Comparison of ENCODE assay signal across 7 cellular contexts in genomic region chr1:203769505-203770343, GRCh38. TPM values are rescaled to one million over a fixed set of nuclear protein-coding genes. Genes with fewer than 3 reads are reported as not detected.
A peak's percentile ranks its signal among the peaks of the same experiment; 100 is the strongest.
DNase-seq lines count a peak whose midpoint lies in the region; ATAC-seq and TF ChIP-seq lines count a peak whose summit lies in the region.

No MANE protein-coding gene starts in this region.

- H3K4me1 ChIP-seq in right lobe of liver, result peaks cover 0 to 7% (median 2%) of the 10 kb centered on the region in 4 donors
- H3K4me1 ChIP-seq in thoracic aorta (ENCODE audit: control insufficient read depth in 1 of 2, low read depth in 2 of 2), result peaks cover 0 to 9% of the 10 kb centered on the region in 2 donors

- intact Hi-C loops in right lobe of liver (cut with DNase I), result no loop called here

- TF ChIP-seq POLR2A in right lobe of liver (IDR thresholded peaks at IDR 0.05), result peak; percentile 44
- no peak for TF ChIP-seq POLR2A in GM18505 (IDR thresholded peaks at IDR 0.05; ENCODE audit: borderline replicate concordance, extremely low read depth, insufficient read depth, insufficient read length)

- H3K27ac ChIP-seq in right lobe of liver (peak overlapping the region; percentile 71 to 78 (median 72)), thoracic aorta (peak overlapping the region; percentile 51 to 53)

- 29% methylated on average over 11 of the region's 15 CpGs for WGBS in right lobe of liver (ENCODE audit: insufficient coverage, low coverage, low lambda C conversion rate, missing lambda C conversion rate)

- H3K9me3 ChIP-seq in right lobe of liver, result no peaks in the 10 kb centered on the region
- no peaks in the 10 kb centered on the region for H3K9me3 ChIP-seq in thoracic aorta

- no peak for TF ChIP-seq CTCF in HFF-Myc (IDR thresholded peaks at IDR 0.05; ENCODE audit: low read depth, low read length, missing control alignments)
- no peak for TF ChIP-seq CTCF in right lobe of liver (IDR thresholded peaks at IDR 0.05)
- no peak for TF ChIP-seq CTCF in thoracic aorta (IDR thresholded peaks at IDR 0.05)

- ATAC-seq in right lobe of liver (peak; percentile 91 to 95 (median 92)), thoracic aorta (ENCODE audit: insufficient number of reproducible peaks, low FRiP score, low read depth) (peak; percentile 69), GM18505 (IDR thresholded peaks at IDR 0.05; ENCODE audit: unreplicated experiment) (no peak), GM18861 (IDR thresholded peaks at IDR 0.05; ENCODE audit: unreplicated experiment) (no peak)

- H3K36me3 ChIP-seq in right lobe of liver, result no peaks in the 10 kb centered on the region
- no peaks in the 10 kb centered on the region for H3K36me3 ChIP-seq in thoracic aorta

- no peaks in the 10 kb centered on the region for H3K27me3 ChIP-seq in right lobe of liver
- H3K27me3 ChIP-seq in thoracic aorta (replicated peaks; ENCODE audit: insufficient read depth), result no peaks in the 10 kb centered on the region

- H3K4me3 ChIP-seq in HFF-Myc (replicated peaks; ENCODE audit: low read depth, low read length) (no peak overlapping the region), right lobe of liver (peak overlapping the region in 1 of 3 donors; percentile 14), thoracic aorta (peak overlapping the region; percentile 55)

- DNase-seq in HFF-Myc (ENCODE audit: extremely low read depth, low read depth), result peak; percentile 73
- peak; percentile 37 for DNase-seq in NCI-H774 (lab: John Stamatoyannopoulos, UW)
- DNase-seq in cerebellar nuclear complex (lab: John Stamatoyannopoulos, UW), result peak; percentile 29 to 74
- peak; percentile 79 to 88 (median 86) for DNase-seq in right lobe of liver
- peak; percentile 61 for DNase-seq in thoracic aorta (ENCODE audit: low spot score)

RNA-seq across cellular contexts. Expression of gene LAX1, which starts 4.7 kb away (rescaled TPM):
- total RNA-seq in right lobe of liver (under 1 TPM; 0.06 to 0.47 (median 0.30) TPM), thoracic aorta (under 1 TPM; 0.54 to 0.99 TPM)

RNA-seq across cellular contexts. Expression of gene ZBED6, which starts 25.7 kb away (rescaled TPM):
- 10 to 100 TPM; 11.8 to 24.1 (median 17.5) TPM for total RNA-seq in right lobe of liver
- total RNA-seq in thoracic aorta, result 10 to 100 TPM; 19.1 to 31.2 TPM

RNA-seq across cellular contexts. Expression of gene ZC3H11A, which starts 25.7 kb away (rescaled TPM):
- total RNA-seq in right lobe of liver (10 to 100 TPM; 22.8 to 47.7 (median 31.8) TPM), thoracic aorta (100 to 1,000 TPM in 1 of 2 donors, 10 to 100 TPM in 1; 78.7 to 111 TPM)

Comparison
In these comparisons a context has a peak if more than half of its experiments do, and no peak if none do; other contexts are left out.
1. ATAC-seq: peak in right lobe of liver (4 of 4) and thoracic aorta (single experiment); none in GM18505 (single experiment) and GM18861 (single experiment).
2. Peak in every context shown above with its lines, with median percentiles within 50 percentile points of each other: DNase-seq.